ENCODE assay signal across 27 cellular contexts in genomic region chr3:150130404-150131100, GRCh38.
A peak's percentile ranks its signal among the peaks of the same experiment; 100 is the strongest.
DNase-seq lines count a peak whose midpoint lies in the region; TF ChIP-seq lines count a peak whose summit lies in the region.
"Had no signal": no experiment of that assay in that cellular context is flagged by ENCODE, and none has a peak within 500 bp of the region (broad histone marks: within the 10 kb centered on the region; RNA-seq: fewer than 3 reads in every experiment).

No MANE protein-coding gene starts in this region.

- peaks cover 4% of the 10 kb centered on the region for H3K23me2 ChIP-seq in H9 (ENCODE audit: insufficient read length, low read depth, low read length, poor library complexity, severe bottlenecking)

- no peak overlapping the region for H3K56ac ChIP-seq in H9 (ENCODE audit: insufficient read length, low read depth, low read length)

- H3K9ac ChIP-seq in H9 (ENCODE audit: extremely low read depth, insufficient read length, low read length) (no peak overlapping the region), endodermal cell (ENCODE audit: extremely low read depth, low read length, poor library complexity, severe bottlenecking) (peak overlapping the region; percentile 19)

- no peak overlapping the region for H4K91ac ChIP-seq in H9 (ENCODE audit: insufficient read length, low read depth, low read length)

- H3T11ph ChIP-seq in H9 (ENCODE audit: low read length) = no peak overlapping the region

- DNase-seq in H9 = peak; percentile 87
- peak; percentile 41 to 66 for DNase-seq in NCI-H187 (lab: John Stamatoyannopoulos, UW)
- peak; percentile 97 for DNase-seq in endodermal cell
- DNase-seq in myocyte (ENCODE audit: low read depth) = peak; percentile 58
- no peak for DNase-seq in COLO829 (ENCODE audit: low spot score)
- DNase-seq in mucosa of gallbladder (ENCODE audit: low spot score) = no peak
- no peak for DNase-seq in ecto neural progenitor cell (ENCODE audit: low spot score)
- DNase-seq: activated B cell treated with CpG ODN at 0.5 μM for 24 hours; activated CD4-positive, alpha-beta T cell treated with anti-CD3 and anti-CD28 coated beads, Interleukin-2, amount 50 U/mL, for 1 hour; activated naive CD4-positive, alpha-beta T cell treated with Interleukin-2 at 50 U/mL for 16 hours; adrenal gland; body of pancreas; C1 segment of cervical spinal cord; Calu3; cerebellar nuclear complex; dorsolateral prefrontal cortex; KBM-7; left cardiac atrium; mammary epithelial cell; NCI-H1105; NCI-H2171 treated with DMSO at 0.1 percent for 48 hours; NCI-H526; nucleus accumbens; SW 1271; T1000 had no signal

- H4K5ac ChIP-seq in H9 (ENCODE audit: insufficient read length, low read depth, low read length) = no peak overlapping the region

- no peaks in the 10 kb centered on the region for H3K79me1 ChIP-seq in H9 (ENCODE audit: insufficient read depth, low read depth, low read length, poor library complexity, severe bottlenecking)

- no peaks in the 10 kb centered on the region for H3K36me3 ChIP-seq in endodermal cell (ENCODE audit: control insufficient read depth, insufficient read depth, low read length)
- H3K36me3 ChIP-seq: adrenal gland, thoracic aorta had no signal

- H3K27me3 Mint-ChIP-seq in H9 (ENCODE audit: low read depth) = no peaks in the 10 kb centered on the region
- no peaks in the 10 kb centered on the region for H3K27me3 Mint-ChIP-seq in endodermal cell (ENCODE audit: insufficient read depth)

- no CpG with 5 or more reads among the region's 5 CpGs for WGBS in H9 (ENCODE audit: extremely low coverage, insufficient read length, low lambda C conversion rate)
- 49% methylated on average over 4 to 5 of the region's 5 CpGs for WGBS in endodermal cell (ENCODE audit: insufficient coverage in 1 of 2, insufficient read length in 1 of 2), 2 experiments

- TF ChIP-seq CTCF in H9 (conservative IDR thresholded peaks at IDR 0.05) (no peak), endodermal cell (conservative IDR thresholded peaks at IDR 0.05) (no peak)

- H3K4ac ChIP-seq in H9 (ENCODE audit: low read depth, low read length) = no peak overlapping the region

- no peak overlapping the region for H3K18ac ChIP-seq in H9 (ENCODE audit: insufficient read length, low read depth, low read length)

- H3K4me1 Mint-ChIP-seq in H9 = peaks cover 39 to 43% of the 10 kb centered on the region in 2 experiments
- peaks cover 62% of the 10 kb centered on the region for H3K4me1 Mint-ChIP-seq in endodermal cell

- no peak overlapping the region for H2BK20ac ChIP-seq in H9 (ENCODE audit: low read depth, low read length, poor library complexity, severe bottlenecking)

- H3K9me3 Mint-ChIP-seq in H9 (no peaks in the 10 kb centered on the region), endodermal cell (no peaks in the 10 kb centered on the region)
- H3K9me3 Mint-ChIP-seq: activated B cell treated with CpG ODN at 0.5 μM for 24 hours; stimulated activated naive CD8-positive, alpha-beta T cell treated with anti-CD3 and anti-CD28 coated beads, Interleukin-15, Interleukin-2, amounts not matched to agents 100 ng/mL and 50 ng/mL, for 24 hours had no signal

- H3K4me2 ChIP-seq in H9 (ENCODE audit: insufficient read depth, insufficient read length, low read length) = peak overlapping the region; percentile 49

- H2AK5ac ChIP-seq in H9 (ENCODE audit: insufficient read length, low read length) = no peak overlapping the region

- peak overlapping the region; percentile 47 for H3K4me3 ChIP-seq in endodermal cell (ENCODE audit: low read length)
- H3K4me3 ChIP-seq: adrenal gland, body of pancreas, dorsolateral prefrontal cortex, thoracic aorta had no signal

- no peak overlapping the region for H3K23ac ChIP-seq in H9 (ENCODE audit: insufficient read length, low read depth, low read length)

- no peaks in the 10 kb centered on the region for H4K20me1 ChIP-seq in H9 (ENCODE audit: control insufficient read depth, insufficient read depth, insufficient read length)

- peaks cover 0 to 7% (median 0%) of the 10 kb centered on the region in 3 experiments; a peak in 3 of 7 replicates for H3K36me3 Mint-ChIP-seq in H9 (ENCODE audit: insufficient read depth in 1 of 3, low read depth in 3 of 3)
- no peaks in the 10 kb centered on the region for H3K36me3 Mint-ChIP-seq in endodermal cell (ENCODE audit: low read depth)

- peak overlapping the region; percentile 19 for H2BK12ac ChIP-seq in H9 (ENCODE audit: insufficient read length, low read depth, low read length)

- H3K27me3 ChIP-seq in H9 (ENCODE audit: insufficient read depth, low read length) = no peaks in the 10 kb centered on the region
- no peaks in the 10 kb centered on the region for H3K27me3 ChIP-seq in endodermal cell (ENCODE audit: control insufficient read depth, insufficient read depth, low read length, poor library complexity, severe bottlenecking)
- H3K27me3 ChIP-seq: adrenal gland, body of pancreas had no signal

- no peak overlapping the region for H2AFZ ChIP-seq in H9 (ENCODE audit: low read length)

- peaks cover 22% of the 10 kb centered on the region; the same call in 1 of the 2 replicates for H3K4me1 ChIP-seq in H9 (ENCODE audit: insufficient read depth, low read length)
- peaks cover 49% of the 10 kb centered on the region for H3K4me1 ChIP-seq in endodermal cell (ENCODE audit: control insufficient read depth, insufficient read depth, low read length)
- H3K4me1 ChIP-seq: adrenal gland, body of pancreas had no signal

- no peak overlapping the region for H4K8ac ChIP-seq in H9 (replicated peaks; ENCODE audit: insufficient read length, low read depth, low read length)

- no peak overlapping the region for H3K14ac ChIP-seq in H9 (ENCODE audit: insufficient read depth, low read length)

- H3K9me3 ChIP-seq in H9 (ENCODE audit: control insufficient read depth, low read depth, low read length) (no peaks in the 10 kb centered on the region), endodermal cell (ENCODE audit: control insufficient read depth, low read length) (no peaks in the 10 kb centered on the region)
- H3K9me3 ChIP-seq: adrenal gland, body of pancreas, thoracic aorta had no signal

- H3K27ac Mint-ChIP-seq in H9 (peak overlapping the region; percentile 85 to 94 (median 88)), endodermal cell (peak overlapping the region; percentile 89)
- H3K27ac Mint-ChIP-seq: activated B cell treated with CpG ODN at 0.5 μM for 24 hours; stimulated activated naive CD8-positive, alpha-beta T cell treated with anti-CD3 and anti-CD28 coated beads, Interleukin-15, Interleukin-2, amounts not matched to agents 100 ng/mL and 50 ng/mL, for 24 hours had no signal

- no peak overlapping the region for H2BK15ac ChIP-seq in H9 (ENCODE audit: low read depth, low read length)

- H2BK5ac ChIP-seq in H9 (ENCODE audit: insufficient read length, low read length) = no peak overlapping the region

- H2BK120ac ChIP-seq in H9 (ENCODE audit: low read depth, low read length, poor library complexity, severe bottlenecking) = no peak overlapping the region

- no peaks in the 10 kb centered on the region for H3K79me2 ChIP-seq in H9 (ENCODE audit: insufficient read depth, low read length)

- H3K4me3 Mint-ChIP-seq in H9 = peak overlapping the region; percentile 9 to 11; a peak in 4 of 5 replicates
- peak overlapping the region; percentile 16 for H3K4me3 Mint-ChIP-seq in endodermal cell
- H3K4me3 Mint-ChIP-seq: activated B cell treated with CpG ODN at 0.5 μM for 24 hours; stimulated activated naive CD8-positive, alpha-beta T cell treated with anti-CD3 and anti-CD28 coated beads, Interleukin-15, Interleukin-2, amounts not matched to agents 100 ng/mL and 50 ng/mL, for 24 hours had no signal

- H3K27ac ChIP-seq in H9 (ENCODE audit: insufficient read length, low read depth, low read length) (peak overlapping the region; percentile 11), endodermal cell (ENCODE audit: low read depth, low read length) (peak overlapping the region; percentile 30)
- H3K27ac ChIP-seq: adrenal gland, body of pancreas, dorsolateral prefrontal cortex, thoracic aorta had no signal

Comparison
In these comparisons a context has a peak if more than half of its experiments do, and no peak if none do; other contexts are left out.
1. DNase-seq: peak in H9 (single experiment), NCI-H187 (2 of 2), endodermal cell (single experiment) and myocyte (single experiment); none in COLO829 (single experiment), mucosa of gallbladder (single experiment) and ecto neural progenitor cell (single experiment).